ENCODE assay signal across 1 cellular context in the genomic region with DNA sequence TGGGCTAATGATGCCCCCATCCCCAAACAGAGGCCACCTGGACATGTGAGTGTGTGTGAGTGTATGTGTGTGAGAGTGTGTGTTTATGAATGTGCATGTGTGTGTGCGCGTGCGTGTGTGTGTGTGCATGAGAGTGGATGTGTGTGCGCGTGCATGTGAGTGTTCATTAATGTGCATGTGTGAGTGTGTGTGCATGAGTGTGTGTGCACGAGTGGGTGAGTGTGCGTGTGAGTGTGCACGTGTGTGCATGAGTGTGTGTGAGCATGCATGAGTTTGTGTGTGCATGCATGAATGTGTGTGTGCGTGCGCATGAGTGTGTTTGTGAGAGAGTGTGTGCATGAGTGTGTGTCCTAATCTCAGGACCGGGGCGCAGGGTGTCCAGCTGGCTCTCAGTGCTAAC.
TF ChIP-seq lines count a peak whose summit lies in the region.

No MANE protein-coding gene starts in this region.

TF ChIP-seq in WTC11, 78 proteins besides CTCF, POLR2A, EP300 and RAD21 (continued from another document):
- TF ChIP-seq, protein P1, sequence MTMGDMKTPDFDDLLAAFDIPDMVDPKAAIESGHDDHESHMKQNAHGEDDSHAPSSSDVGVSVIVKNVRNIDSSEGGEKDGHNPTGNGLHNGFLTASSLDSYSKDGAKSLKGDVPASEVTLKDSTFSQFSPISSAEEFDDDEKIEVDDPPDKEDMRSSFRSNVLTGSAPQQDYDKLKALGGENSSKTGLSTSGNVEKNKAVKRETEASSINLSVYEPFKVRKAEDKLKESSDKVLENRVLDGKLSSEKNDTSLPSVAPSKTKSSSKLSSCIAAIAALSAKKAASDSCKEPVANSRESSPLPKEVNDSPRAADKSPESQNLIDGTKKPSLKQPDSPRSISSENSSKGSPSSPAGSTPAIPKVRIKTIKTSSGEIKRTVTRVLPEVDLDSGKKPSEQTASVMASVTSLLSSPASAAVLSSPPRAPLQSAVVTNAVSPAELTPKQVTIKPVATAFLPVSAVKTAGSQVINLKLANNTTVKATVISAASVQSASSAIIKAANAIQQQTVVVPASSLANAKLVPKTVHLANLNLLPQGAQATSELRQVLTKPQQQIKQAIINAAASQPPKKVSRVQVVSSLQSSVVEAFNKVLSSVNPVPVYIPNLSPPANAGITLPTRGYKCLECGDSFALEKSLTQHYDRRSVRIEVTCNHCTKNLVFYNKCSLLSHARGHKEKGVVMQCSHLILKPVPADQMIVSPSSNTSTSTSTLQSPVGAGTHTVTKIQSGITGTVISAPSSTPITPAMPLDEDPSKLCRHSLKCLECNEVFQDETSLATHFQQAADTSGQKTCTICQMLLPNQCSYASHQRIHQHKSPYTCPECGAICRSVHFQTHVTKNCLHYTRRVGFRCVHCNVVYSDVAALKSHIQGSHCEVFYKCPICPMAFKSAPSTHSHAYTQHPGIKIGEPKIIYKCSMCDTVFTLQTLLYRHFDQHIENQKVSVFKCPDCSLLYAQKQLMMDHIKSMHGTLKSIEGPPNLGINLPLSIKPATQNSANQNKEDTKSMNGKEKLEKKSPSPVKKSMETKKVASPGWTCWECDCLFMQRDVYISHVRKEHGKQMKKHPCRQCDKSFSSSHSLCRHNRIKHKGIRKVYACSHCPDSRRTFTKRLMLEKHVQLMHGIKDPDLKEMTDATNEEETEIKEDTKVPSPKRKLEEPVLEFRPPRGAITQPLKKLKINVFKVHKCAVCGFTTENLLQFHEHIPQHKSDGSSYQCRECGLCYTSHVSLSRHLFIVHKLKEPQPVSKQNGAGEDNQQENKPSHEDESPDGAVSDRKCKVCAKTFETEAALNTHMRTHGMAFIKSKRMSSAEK (CRISPR knock-in tag; IDR thresholded peaks at IDR 0.05; ENCODE audit: borderline replicate concordance): no peak
